1 cellular context compared by ENCODE assay signal in the genomic region with DNA sequence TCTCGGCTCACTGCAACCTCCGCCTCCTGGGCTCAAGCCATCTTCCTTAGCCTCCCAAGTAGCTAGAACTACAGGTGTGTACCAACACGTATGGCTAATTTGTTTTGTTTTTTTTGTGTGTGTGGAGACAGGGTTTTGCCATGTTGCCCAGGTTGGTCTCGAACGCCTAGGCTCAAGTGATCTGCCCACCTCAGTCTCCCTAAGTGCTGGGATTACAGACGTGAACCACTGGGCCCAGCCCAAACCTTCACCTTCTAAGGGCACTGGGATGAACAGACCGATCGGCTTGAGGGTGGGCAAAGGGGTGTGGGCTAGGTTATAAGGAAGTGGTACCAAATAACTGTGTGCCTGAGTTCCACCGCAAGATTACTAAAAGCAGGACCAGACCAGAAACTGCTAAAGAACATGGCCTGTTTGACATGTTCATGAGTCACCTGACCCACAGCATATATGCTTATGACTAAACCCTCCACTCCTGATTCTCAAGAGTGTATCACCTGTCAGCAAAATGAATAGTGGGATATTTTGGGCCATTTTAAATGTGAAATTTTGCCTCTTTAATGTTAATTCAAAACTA.
TF ChIP-seq lines count a peak whose summit lies in the region.

No MANE protein-coding gene starts in this region.

TF ChIP-seq in GM12878, 131 proteins besides CTCF, POLR2A, EP300 and RAD21 (continues in another document):
- TF ChIP-seq NR2C1 (IDR thresholded peaks at IDR 0.05) (no peak), ASH2L (IDR thresholded peaks at IDR 0.05; ENCODE audit: borderline replicate concordance, low read depth) (no peak), ZZZ3 (IDR thresholded peaks at IDR 0.05; ENCODE audit: control insufficient read depth, insufficient read length, low read depth) (no peak), NR2C2 (IDR thresholded peaks at IDR 0.05; ENCODE audit: borderline replicate concordance, control insufficient read depth, insufficient read length, low read depth) (no peak), PAX8 (IDR thresholded peaks at IDR 0.05) (no peak), FOXM1 (IDR thresholded peaks at IDR 0.05; ENCODE audit: low read depth, low read length) (no peak), CBX3 (IDR thresholded peaks at IDR 0.05; ENCODE audit: borderline replicate concordance, low read depth) (no peak), EZH2 (IDR thresholded peaks at IDR 0.05; ENCODE audit: borderline replicate concordance, control insufficient read depth, low read depth, low read length) (no peak), SUPT20H (IDR thresholded peaks at IDR 0.05; ENCODE audit: borderline replicate concordance, control insufficient read depth, low read depth, low read length) (no peak), ZSCAN29 (IDR thresholded peaks at IDR 0.05) (no peak), YY1 (IDR thresholded peaks at IDR 0.05; ENCODE audit: low read depth, low read length) (no peak), CBFB (IDR thresholded peaks at IDR 0.05; ENCODE audit: low read depth) (no peak), NFXL1 (IDR thresholded peaks at IDR 0.05; ENCODE audit: borderline replicate concordance) (no peak), ETV6 (conservative IDR thresholded peaks at IDR 0.05 in 1 of 2, IDR thresholded peaks at IDR 0.05 in 1 of 2; ENCODE audit: borderline replicate concordance in 1 of 2, low read depth in 1 of 2) (no peak), NFIC (IDR thresholded peaks at IDR 0.05; ENCODE audit: low read depth, low read length) (0 out of 2 replicates have a peak, but pooled peaks have one; percentile 31), SREBF2 (IDR thresholded peaks at IDR 0.05; ENCODE audit: low read length) (no peak), IRF4 (IDR thresholded peaks at IDR 0.05; ENCODE audit: low read depth, low read length) (peak; percentile 86), RAD51 (IDR thresholded peaks at IDR 0.05) (peak; percentile 77), JUNB (IDR thresholded peaks at IDR 0.05) (peak; percentile 83), TCF7 (IDR thresholded peaks at IDR 0.05; ENCODE audit: borderline replicate concordance) (no peak), SMC3 (IDR thresholded peaks at IDR 0.05; ENCODE audit: borderline replicate concordance, low read length) (no peak), CHD4 (IDR thresholded peaks at IDR 0.05) (no peak), CHD1 (IDR thresholded peaks at IDR 0.05; ENCODE audit: low read depth, low read length) (no peak), ATF7 (IDR thresholded peaks at IDR 0.05; ENCODE audit: low read depth) (0 out of 2 replicates have a peak, but pooled peaks have one; percentile 37), DPF2 (IDR thresholded peaks at IDR 0.05) (peak; percentile 41), STAT3 (IDR thresholded peaks at IDR 0.05; ENCODE audit: low read depth, low read length) (no peak), BCL11A (IDR thresholded peaks at IDR 0.05; ENCODE audit: low read depth, low read length) (peak; percentile 66), HDGF (IDR thresholded peaks at IDR 0.05) (0 out of 2 replicates have a peak, but pooled peaks have one; percentile 31), RB1 (IDR thresholded peaks at IDR 0.05; ENCODE audit: borderline replicate concordance) (no peak), ZNF217 (IDR thresholded peaks at IDR 0.05) (no peak), RELA (IDR thresholded peaks at IDR 0.05; ENCODE audit: borderline replicate concordance, partially characterized antibody) (no peak), PML (IDR thresholded peaks at IDR 0.05; ENCODE audit: low read length) (no peak)
- TF ChIP-seq, protein P1, sequence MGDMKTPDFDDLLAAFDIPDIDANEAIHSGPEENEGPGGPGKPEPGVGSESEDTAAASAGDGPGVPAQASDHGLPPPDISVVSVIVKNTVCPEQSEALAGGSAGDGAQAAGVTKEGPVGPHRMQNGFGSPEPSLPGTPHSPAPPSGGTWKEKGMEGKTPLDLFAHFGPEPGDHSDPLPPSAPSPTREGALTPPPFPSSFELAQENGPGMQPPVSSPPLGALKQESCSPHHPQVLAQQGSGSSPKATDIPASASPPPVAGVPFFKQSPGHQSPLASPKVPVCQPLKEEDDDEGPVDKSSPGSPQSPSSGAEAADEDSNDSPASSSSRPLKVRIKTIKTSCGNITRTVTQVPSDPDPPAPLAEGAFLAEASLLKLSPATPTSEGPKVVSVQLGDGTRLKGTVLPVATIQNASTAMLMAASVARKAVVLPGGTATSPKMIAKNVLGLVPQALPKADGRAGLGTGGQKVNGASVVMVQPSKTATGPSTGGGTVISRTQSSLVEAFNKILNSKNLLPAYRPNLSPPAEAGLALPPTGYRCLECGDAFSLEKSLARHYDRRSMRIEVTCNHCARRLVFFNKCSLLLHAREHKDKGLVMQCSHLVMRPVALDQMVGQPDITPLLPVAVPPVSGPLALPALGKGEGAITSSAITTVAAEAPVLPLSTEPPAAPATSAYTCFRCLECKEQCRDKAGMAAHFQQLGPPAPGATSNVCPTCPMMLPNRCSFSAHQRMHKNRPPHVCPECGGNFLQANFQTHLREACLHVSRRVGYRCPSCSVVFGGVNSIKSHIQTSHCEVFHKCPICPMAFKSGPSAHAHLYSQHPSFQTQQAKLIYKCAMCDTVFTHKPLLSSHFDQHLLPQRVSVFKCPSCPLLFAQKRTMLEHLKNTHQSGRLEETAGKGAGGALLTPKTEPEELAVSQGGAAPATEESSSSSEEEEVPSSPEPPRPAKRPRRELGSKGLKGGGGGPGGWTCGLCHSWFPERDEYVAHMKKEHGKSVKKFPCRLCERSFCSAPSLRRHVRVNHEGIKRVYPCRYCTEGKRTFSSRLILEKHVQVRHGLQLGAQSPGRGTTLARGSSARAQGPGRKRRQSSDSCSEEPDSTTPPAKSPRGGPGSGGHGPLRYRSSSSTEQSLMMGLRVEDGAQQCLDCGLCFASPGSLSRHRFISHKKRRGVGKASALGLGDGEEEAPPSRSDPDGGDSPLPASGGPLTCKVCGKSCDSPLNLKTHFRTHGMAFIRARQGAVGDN (IDR thresholded peaks at IDR 0.05): 0 out of 2 replicates have a peak, but pooled peaks have one; percentile 24
- TF ChIP-seq, protein P2, sequence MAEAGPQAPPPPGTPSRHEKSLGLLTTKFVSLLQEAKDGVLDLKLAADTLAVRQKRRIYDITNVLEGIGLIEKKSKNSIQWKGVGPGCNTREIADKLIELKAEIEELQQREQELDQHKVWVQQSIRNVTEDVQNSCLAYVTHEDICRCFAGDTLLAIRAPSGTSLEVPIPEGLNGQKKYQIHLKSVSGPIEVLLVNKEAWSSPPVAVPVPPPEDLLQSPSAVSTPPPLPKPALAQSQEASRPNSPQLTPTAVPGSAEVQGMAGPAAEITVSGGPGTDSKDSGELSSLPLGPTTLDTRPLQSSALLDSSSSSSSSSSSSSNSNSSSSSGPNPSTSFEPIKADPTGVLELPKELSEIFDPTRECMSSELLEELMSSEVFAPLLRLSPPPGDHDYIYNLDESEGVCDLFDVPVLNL (IDR thresholded peaks at IDR 0.05; ENCODE audit: low read depth, low read length): no peak
- TF ChIP-seq, protein P3, sequence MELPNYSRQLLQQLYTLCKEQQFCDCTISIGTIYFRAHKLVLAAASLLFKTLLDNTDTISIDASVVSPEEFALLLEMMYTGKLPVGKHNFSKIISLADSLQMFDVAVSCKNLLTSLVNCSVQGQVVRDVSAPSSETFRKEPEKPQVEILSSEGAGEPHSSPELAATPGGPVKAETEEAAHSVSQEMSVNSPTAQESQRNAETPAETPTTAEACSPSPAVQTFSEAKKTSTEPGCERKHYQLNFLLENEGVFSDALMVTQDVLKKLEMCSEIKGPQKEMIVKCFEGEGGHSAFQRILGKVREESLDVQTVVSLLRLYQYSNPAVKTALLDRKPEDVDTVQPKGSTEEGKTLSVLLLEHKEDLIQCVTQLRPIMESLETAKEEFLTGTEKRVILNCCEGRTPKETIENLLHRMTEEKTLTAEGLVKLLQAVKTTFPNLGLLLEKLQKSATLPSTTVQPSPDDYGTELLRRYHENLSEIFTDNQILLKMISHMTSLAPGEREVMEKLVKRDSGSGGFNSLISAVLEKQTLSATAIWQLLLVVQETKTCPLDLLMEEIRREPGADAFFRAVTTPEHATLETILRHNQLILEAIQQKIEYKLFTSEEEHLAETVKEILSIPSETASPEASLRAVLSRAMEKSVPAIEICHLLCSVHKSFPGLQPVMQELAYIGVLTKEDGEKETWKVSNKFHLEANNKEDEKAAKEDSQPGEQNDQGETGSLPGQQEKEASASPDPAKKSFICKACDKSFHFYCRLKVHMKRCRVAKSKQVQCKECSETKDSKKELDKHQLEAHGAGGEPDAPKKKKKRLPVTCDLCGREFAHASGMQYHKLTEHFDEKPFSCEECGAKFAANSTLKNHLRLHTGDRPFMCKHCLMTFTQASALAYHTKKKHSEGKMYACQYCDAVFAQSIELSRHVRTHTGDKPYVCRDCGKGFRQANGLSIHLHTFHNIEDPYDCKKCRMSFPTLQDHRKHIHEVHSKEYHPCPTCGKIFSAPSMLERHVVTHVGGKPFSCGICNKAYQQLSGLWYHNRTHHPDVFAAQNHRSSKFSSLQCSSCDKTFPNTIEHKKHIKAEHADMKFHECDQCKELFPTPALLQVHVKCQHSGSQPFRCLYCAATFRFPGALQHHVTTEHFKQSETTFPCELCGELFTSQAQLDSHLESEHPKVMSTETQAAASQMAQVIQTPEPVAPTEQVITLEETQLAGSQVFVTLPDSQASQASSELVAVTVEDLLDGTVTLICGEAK (IDR thresholded peaks at IDR 0.05; ENCODE audit: borderline replicate concordance): no peak
- TF ChIP-seq, protein P4, sequence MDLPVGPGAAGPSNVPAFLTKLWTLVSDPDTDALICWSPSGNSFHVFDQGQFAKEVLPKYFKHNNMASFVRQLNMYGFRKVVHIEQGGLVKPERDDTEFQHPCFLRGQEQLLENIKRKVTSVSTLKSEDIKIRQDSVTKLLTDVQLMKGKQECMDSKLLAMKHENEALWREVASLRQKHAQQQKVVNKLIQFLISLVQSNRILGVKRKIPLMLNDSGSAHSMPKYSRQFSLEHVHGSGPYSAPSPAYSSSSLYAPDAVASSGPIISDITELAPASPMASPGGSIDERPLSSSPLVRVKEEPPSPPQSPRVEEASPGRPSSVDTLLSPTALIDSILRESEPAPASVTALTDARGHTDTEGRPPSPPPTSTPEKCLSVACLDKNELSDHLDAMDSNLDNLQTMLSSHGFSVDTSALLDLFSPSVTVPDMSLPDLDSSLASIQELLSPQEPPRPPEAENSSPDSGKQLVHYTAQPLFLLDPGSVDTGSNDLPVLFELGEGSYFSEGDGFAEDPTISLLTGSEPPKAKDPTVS (IDR thresholded peaks at IDR 0.05; ENCODE audit: low read depth, low read length): no peak
- TF ChIP-seq, protein P5, sequence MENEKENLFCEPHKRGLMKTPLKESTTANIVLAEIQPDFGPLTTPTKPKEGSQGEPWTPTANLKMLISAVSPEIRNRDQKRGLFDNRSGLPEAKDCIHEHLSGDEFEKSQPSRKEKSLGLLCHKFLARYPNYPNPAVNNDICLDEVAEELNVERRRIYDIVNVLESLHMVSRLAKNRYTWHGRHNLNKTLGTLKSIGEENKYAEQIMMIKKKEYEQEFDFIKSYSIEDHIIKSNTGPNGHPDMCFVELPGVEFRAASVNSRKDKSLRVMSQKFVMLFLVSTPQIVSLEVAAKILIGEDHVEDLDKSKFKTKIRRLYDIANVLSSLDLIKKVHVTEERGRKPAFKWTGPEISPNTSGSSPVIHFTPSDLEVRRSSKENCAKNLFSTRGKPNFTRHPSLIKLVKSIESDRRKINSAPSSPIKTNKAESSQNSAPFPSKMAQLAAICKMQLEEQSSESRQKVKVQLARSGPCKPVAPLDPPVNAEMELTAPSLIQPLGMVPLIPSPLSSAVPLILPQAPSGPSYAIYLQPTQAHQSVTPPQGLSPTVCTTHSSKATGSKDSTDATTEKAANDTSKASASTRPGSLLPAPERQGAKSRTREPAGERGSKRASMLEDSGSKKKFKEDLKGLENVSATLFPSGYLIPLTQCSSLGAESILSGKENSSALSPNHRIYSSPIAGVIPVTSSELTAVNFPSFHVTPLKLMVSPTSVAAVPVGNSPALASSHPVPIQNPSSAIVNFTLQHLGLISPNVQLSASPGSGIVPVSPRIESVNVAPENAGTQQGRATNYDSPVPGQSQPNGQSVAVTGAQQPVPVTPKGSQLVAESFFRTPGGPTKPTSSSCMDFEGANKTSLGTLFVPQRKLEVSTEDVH (IDR thresholded peaks at IDR 0.05; ENCODE audit: low read depth, partially characterized antibody): no peak
- TF ChIP-seq, protein P6, sequence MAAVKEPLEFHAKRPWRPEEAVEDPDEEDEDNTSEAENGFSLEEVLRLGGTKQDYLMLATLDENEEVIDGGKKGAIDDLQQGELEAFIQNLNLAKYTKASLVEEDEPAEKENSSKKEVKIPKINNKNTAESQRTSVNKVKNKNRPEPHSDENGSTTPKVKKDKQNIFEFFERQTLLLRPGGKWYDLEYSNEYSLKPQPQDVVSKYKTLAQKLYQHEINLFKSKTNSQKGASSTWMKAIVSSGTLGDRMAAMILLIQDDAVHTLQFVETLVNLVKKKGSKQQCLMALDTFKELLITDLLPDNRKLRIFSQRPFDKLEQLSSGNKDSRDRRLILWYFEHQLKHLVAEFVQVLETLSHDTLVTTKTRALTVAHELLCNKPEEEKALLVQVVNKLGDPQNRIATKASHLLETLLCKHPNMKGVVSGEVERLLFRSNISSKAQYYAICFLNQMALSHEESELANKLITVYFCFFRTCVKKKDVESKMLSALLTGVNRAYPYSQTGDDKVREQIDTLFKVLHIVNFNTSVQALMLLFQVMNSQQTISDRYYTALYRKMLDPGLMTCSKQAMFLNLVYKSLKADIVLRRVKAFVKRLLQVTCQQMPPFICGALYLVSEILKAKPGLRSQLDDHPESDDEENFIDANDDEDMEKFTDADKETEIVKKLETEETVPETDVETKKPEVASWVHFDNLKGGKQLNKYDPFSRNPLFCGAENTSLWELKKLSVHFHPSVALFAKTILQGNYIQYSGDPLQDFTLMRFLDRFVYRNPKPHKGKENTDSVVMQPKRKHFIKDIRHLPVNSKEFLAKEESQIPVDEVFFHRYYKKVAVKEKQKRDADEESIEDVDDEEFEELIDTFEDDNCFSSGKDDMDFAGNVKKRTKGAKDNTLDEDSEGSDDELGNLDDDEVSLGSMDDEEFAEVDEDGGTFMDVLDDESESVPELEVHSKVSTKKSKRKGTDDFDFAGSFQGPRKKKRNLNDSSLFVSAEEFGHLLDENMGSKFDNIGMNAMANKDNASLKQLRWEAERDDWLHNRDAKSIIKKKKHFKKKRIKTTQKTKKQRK (IDR thresholded peaks at IDR 0.05; ENCODE audit: low read depth, low read length): no peak
- TF ChIP-seq, protein P7, sequence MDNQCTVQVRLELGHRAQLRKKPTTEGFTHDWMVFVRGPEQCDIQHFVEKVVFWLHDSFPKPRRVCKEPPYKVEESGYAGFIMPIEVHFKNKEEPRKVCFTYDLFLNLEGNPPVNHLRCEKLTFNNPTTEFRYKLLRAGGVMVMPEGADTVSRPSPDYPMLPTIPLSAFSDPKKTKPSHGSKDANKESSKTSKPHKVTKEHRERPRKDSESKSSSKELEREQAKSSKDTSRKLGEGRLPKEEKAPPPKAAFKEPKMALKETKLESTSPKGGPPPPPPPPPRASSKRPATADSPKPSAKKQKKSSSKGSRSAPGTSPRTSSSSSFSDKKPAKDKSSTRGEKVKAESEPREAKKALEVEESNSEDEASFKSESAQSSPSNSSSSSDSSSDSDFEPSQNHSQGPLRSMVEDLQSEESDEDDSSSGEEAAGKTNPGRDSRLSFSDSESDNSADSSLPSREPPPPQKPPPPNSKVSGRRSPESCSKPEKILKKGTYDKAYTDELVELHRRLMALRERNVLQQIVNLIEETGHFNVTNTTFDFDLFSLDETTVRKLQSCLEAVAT (IDR thresholded peaks at IDR 0.05): no peak
- TF ChIP-seq, protein P8, sequence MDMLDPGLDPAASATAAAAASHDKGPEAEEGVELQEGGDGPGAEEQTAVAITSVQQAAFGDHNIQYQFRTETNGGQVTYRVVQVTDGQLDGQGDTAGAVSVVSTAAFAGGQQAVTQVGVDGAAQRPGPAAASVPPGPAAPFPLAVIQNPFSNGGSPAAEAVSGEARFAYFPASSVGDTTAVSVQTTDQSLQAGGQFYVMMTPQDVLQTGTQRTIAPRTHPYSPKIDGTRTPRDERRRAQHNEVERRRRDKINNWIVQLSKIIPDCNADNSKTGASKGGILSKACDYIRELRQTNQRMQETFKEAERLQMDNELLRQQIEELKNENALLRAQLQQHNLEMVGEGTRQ (IDR thresholded peaks at IDR 0.05; ENCODE audit: borderline replicate concordance, low read depth, low read length): peak; percentile 9; the same call in 1 of the 2 replicates
